1 cellular context compared by ENCODE assay signal in genomic region chr7:4771737-4772136, GRCh38.
TF ChIP-seq lines count a peak whose summit lies in the region.

No MANE protein-coding gene starts in this region.

TF ChIP-seq in K562, 482 proteins besides CTCF, POLR2A, EP300 and RAD21:
- peak; percentile 38 for TF ChIP-seq POLR2G (IDR thresholded peaks at IDR 0.05; ENCODE audit: low read depth, low read length)
- no peak for TF ChIP-seq ZBTB8A (IDR thresholded peaks at IDR 0.05; ENCODE audit: partially characterized antibody)
